In genomic region chr4:5953003-5953951, GRCh38 we compare ENCODE assay signal across 22 cellular contexts.
DNase-seq lines count a peak whose midpoint lies in the region; ATAC-seq, FAIRE-seq and TF ChIP-seq lines count a peak whose summit lies in the region.
"Had no signal": no experiment of that assay in that cellular context is flagged by ENCODE, and none has a peak within 500 bp of the region (broad histone marks: within the 10 kb centered on the region; RNA-seq: fewer than 3 reads in every experiment).

No MANE protein-coding gene starts in this region.

- H3K9me2 ChIP-seq in PC-3 (replicated peaks; ENCODE audit: low read length): no peaks in the 10 kb centered on the region

- H3K23ac ChIP-seq in mesendoderm (ENCODE audit: low read length): no peak overlapping the region

- WGBS in HepG2 (ENCODE audit: low lambda C conversion rate): 15% methylated on average over 10 of the region's 13 CpGs
- WGBS in right lobe of liver (ENCODE audit: insufficient coverage, low coverage, low lambda C conversion rate, missing lambda C conversion rate): 62% methylated on average over 5 of the region's 13 CpGs
- 3% methylated on average over 13 of the region's 13 CpGs for WGBS in K562 (ENCODE audit: insufficient coverage, low coverage, missing lambda C conversion rate)
- no CpG with 5 or more reads among the region's 13 CpGs for WGBS in mesendoderm (ENCODE audit: extremely low coverage, insufficient coverage, low lambda C conversion rate)

- H4K5ac ChIP-seq in mesendoderm (ENCODE audit: low read length): no peak overlapping the region

- H3K4ac ChIP-seq in mesendoderm (ENCODE audit: low read depth, low read length): no peak overlapping the region

- TF ChIP-seq EP300 in HepG2 (IDR thresholded peaks at IDR 0.05; ENCODE audit: low read depth in 2 of 2, low read length in 2 of 2) (no peak), HepG2 (CRISPR knock-in tag; IDR thresholded peaks at IDR 0.05; ENCODE audit: borderline replicate concordance) (no peak), K562 (IDR thresholded peaks at IDR 0.05; ENCODE audit: low read length) (no peak)

- H3K9ac ChIP-seq in HepG2 (ENCODE audit: insufficient read depth, low read depth, low read length) (no peak overlapping the region), K562 (ENCODE audit: insufficient read depth in 1 of 2, low read depth in 2 of 2, low read length in 2 of 2) (no peak overlapping the region), mesendoderm (ENCODE audit: low read length) (no peak overlapping the region), PC-3 (ENCODE audit: low read length) (no peak overlapping the region)

- no peak overlapping the region for H4K8ac ChIP-seq in mesendoderm (ENCODE audit: low read depth, low read length)

- H2BK15ac ChIP-seq in mesendoderm (replicated peaks; ENCODE audit: low read depth): no peak overlapping the region

- H2AFZ ChIP-seq in HepG2 (ENCODE audit: low read length) (no peak overlapping the region), K562 (ENCODE audit: low read depth, low read length) (no peak overlapping the region), PC-3 (ENCODE audit: low read length) (no peak overlapping the region)
- H2AFZ ChIP-seq: PC-9 had no signal

- BruUV-seq in HepG2 (replicated peaks; lab: Mats Ljungman, UMichigan) (no TSS peak), K562 (replicated peaks; lab: Mats Ljungman, UMichigan) (no TSS peak), PC-3 (replicated peaks; lab: Mats Ljungman, UMichigan) (no TSS peak)

- H3K36me3 ChIP-seq in HepG2 (replicated peaks in 1 of 2; ENCODE audit: control insufficient read depth in 1 of 2, insufficient read depth in 2 of 2, low read length in 2 of 2): no peaks in the 10 kb centered on the region; a peak in 1 of 5 replicates
- H3K36me3 ChIP-seq in right lobe of liver: no peaks in the 10 kb centered on the region
- no peaks in the 10 kb centered on the region for H3K36me3 ChIP-seq in K562 (ENCODE audit: control insufficient read depth, insufficient read depth, low read length)
- no peaks in the 10 kb centered on the region for H3K36me3 ChIP-seq in mesendoderm (ENCODE audit: control insufficient read depth, insufficient read depth, low read length)
- no peaks in the 10 kb centered on the region for H3K36me3 ChIP-seq in PC-3 (ENCODE audit: low read depth, low read length)
- H3K36me3 ChIP-seq: BE2C, HAP-1 had no signal

- no peak overlapping the region for H2BK120ac ChIP-seq in mesendoderm (ENCODE audit: low read depth, low read length)

- H3K4me3 ChIP-seq in HepG2 (replicated peaks in 1 of 3; ENCODE audit: insufficient read depth in 1 of 3, low read depth in 2 of 3, low read length in 3 of 3) (no peak overlapping the region), right lobe of liver (no peak overlapping the region), K562 (no peak overlapping the region), mesendoderm (ENCODE audit: low read length) (no peak overlapping the region), PC-3 (ENCODE audit: low read length) (no peak overlapping the region)
- H3K4me3 ChIP-seq: GM12878, HAP-1, PC-9, SK-N-MC had no signal

- no peaks in the 10 kb centered on the region for H3K9me1 ChIP-seq in K562 (ENCODE audit: control insufficient read depth, insufficient read depth, low read length)

- in situ Hi-C loops in HepG2 (cut with HindIII; ENCODE audit: extremely low pct_ligation_motif_present, low pct_unique_long_range_greater_than_20kb) (no loop called here), K562 (cut with MboI) (no loop called here)

- POLR2A ChIA-PET in HepG2 (lab: Yijun Ruan, JAX): no interaction called here
- POLR2A ChIA-PET in K562 (lab: Yijun Ruan, JAX): interaction anchor here (0.6 kb wide), 1 partner anchor 442 kb away, joined by 3 read pairs; no protein-coding TSS in a partner anchor
- POLR2A ChIA-PET in PC-3 (lab: Charles Lee; ENCODE audit: unreplicated experiment): no interaction called here

- ATAC-seq in HepG2 (no peak), right lobe of liver (no peak), K562 (no peak), HG02885 (IDR thresholded peaks at IDR 0.05; ENCODE audit: poor library complexity, unreplicated experiment) (no peak), PC-3 (no peak)
- ATAC-seq: GM12878 had no signal

- H4K20me1 ChIP-seq in HepG2 (ENCODE audit: insufficient read depth, low read length) (no peaks in the 10 kb centered on the region), K562 (replicated peaks; ENCODE audit: control insufficient read depth, insufficient read depth, low read length) (peaks cover 6% of the 10 kb centered on the region; the same call in 1 of the 2 replicates), PC-3 (ENCODE audit: low read length) (no peaks in the 10 kb centered on the region)

- H3K4me1 ChIP-seq in HepG2 (ENCODE audit: insufficient read depth, low read length): 0 out of 2 replicates have a peak, but pooled peaks cover 6% of the 10 kb centered on the region
- H3K4me1 ChIP-seq in right lobe of liver: no peaks in the 10 kb centered on the region
- H3K4me1 ChIP-seq in K562 (replicated peaks in 1 of 2; ENCODE audit: control insufficient read depth in 2 of 2, insufficient read depth in 2 of 2, low read length in 2 of 2): peaks cover 0 to 3% of the 10 kb centered on the region in 2 experiments; a peak in 1 of 5 replicates
- no peaks in the 10 kb centered on the region for H3K4me1 ChIP-seq in mesendoderm (ENCODE audit: control insufficient read depth, low read depth, low read length)
- H3K4me1 ChIP-seq in PC-3 (ENCODE audit: insufficient read depth, low read length): no peaks in the 10 kb centered on the region
- H3K4me1 ChIP-seq: HAP-1 had no signal

- no peak overlapping the region for H3K18ac ChIP-seq in mesendoderm (ENCODE audit: low read length)

- H3K4me2 ChIP-seq in HepG2 (ENCODE audit: low read depth, low read length) (no peak overlapping the region), K562 (ENCODE audit: insufficient read depth, low read length) (no peak overlapping the region), mesendoderm (ENCODE audit: low read length) (no peak overlapping the region), PC-3 (ENCODE audit: low read length) (no peak overlapping the region)
- H3K4me2 ChIP-seq: PC-9 had no signal

- FAIRE-seq in HepG2 (lab: Jason Lieb, UNC) (no peak), K562 (lab: Jason Lieb, UNC) (no peak)
- FAIRE-seq: GM12878 had no signal

- no peak overlapping the region for H2BK5ac ChIP-seq in mesendoderm (ENCODE audit: low read length)

- H3F3A ChIP-seq in PC-3 (ENCODE audit: low read length, unreplicated experiment): no peaks in the 10 kb centered on the region

- H2AK5ac ChIP-seq in mesendoderm (ENCODE audit: low read length): peak overlapping the region; percentile 34

- TF ChIP-seq CTCF in HepG2 (CRISPR knock-in tag; IDR thresholded peaks at IDR 0.05) (no peak), right lobe of liver (IDR thresholded peaks at IDR 0.05) (no peak), K562 (IDR thresholded peaks at IDR 0.05 in 2 of 3, conservative IDR thresholded peaks at IDR 0.05 in 1 of 3; ENCODE audit: insufficient read depth in 2 of 3, low read depth in 1 of 3, low read length in 3 of 3) (no peak), PC-3 (conservative IDR thresholded peaks at IDR 0.05; ENCODE audit: low read depth, low read length) (no peak)

- intact Hi-C loops in HepG2 (cut with micrococcal nuclease; ENCODE audit: unreplicated experiment): no loop called here
- intact Hi-C loops in right lobe of liver (cut with DNase I): no loop called here
- intact Hi-C loops in K562 (cut with micrococcal nuclease): no loop called here
- intact Hi-C loops in PC-3 (cut with micrococcal nuclease): no loop called here

- H3K79me1 ChIP-seq in mesendoderm (ENCODE audit: low read length): no peaks in the 10 kb centered on the region

- H3K56ac ChIP-seq in mesendoderm (ENCODE audit: low read length): no peak overlapping the region

- TF ChIP-seq RAD21 in HepG2 (CRISPR knock-in tag; IDR thresholded peaks at IDR 0.05): no peak
- TF ChIP-seq RAD21 in K562 (CRISPR knock-in tag; conservative IDR thresholded peaks at IDR 0.05 in 1 of 2, IDR thresholded peaks at IDR 0.05 in 1 of 2): no peak

- TF ChIP-seq POLR2A in HepG2 (IDR thresholded peaks at IDR 0.05; ENCODE audit: insufficient read depth in 1 of 2, low read depth in 2 of 2, low read length in 2 of 2) (no peak), right lobe of liver (IDR thresholded peaks at IDR 0.05) (no peak), K562 (conservative IDR thresholded peaks at IDR 0.05) (no peak)

- no peaks in the 10 kb centered on the region for H3K79me2 ChIP-seq in HepG2 (ENCODE audit: insufficient read depth, low read length)
- no peaks in the 10 kb centered on the region for H3K79me2 ChIP-seq in K562 (ENCODE audit: control insufficient read depth, insufficient read depth, low read length)
- no peaks in the 10 kb centered on the region for H3K79me2 ChIP-seq in mesendoderm (ENCODE audit: control insufficient read depth, insufficient read depth, low read length)
- no peaks in the 10 kb centered on the region for H3K79me2 ChIP-seq in PC-3 (ENCODE audit: low read length)

- H3K27me3 ChIP-seq in HepG2 (ENCODE audit: control insufficient read depth in 1 of 2, insufficient read depth in 2 of 2, low read length in 2 of 2): peaks cover 7 to 61% of the 10 kb centered on the region in 2 experiments
- no peaks in the 10 kb centered on the region for H3K27me3 ChIP-seq in right lobe of liver
- peaks cover 0 to 40% of the 10 kb centered on the region in 2 experiments; a peak in 4 of 5 replicates for H3K27me3 ChIP-seq in K562 (ENCODE audit: control insufficient read depth in 2 of 2, insufficient read depth in 2 of 2, low read length in 2 of 2)
- H3K27me3 ChIP-seq in mesendoderm (ENCODE audit: insufficient read depth, low read length, poor library complexity): no peaks in the 10 kb centered on the region
- peaks cover 21% of the 10 kb centered on the region for H3K27me3 ChIP-seq in PC-3 (ENCODE audit: low read length)
- H3K27me3 ChIP-seq: BE2C had no signal

- DNase-seq in HepG2 (ENCODE audit: low spot score) (no peak), right lobe of liver (no peak), K562 (ENCODE audit: extremely low read depth in 1 of 4, low spot score in 3 of 4) (no peak), mesendoderm (no peak), NCI-H1092 (lab: John Stamatoyannopoulos, UW) (no peak), PC-3 (no peak)
- DNase-seq: CD4-positive, CD25-positive, alpha-beta regulatory T cell; DMS79 treated with DMSO at 0.1 percent for 48 hours; Karpas-422; MV-4-11; NCI-H1694; NCI-H2081; NCI-H2171 treated with DMSO at 0.1 percent for 48 hours; NCI-H446; PC-9; RPMI8226; SHP77 treated with DMSO at 0.1 percent for 48 hours had no signal

- CTCF ChIA-PET in HepG2 (lab: Yijun Ruan, JAX; ENCODE audit: low intra/inter-chr PET ratio, low total read pairs) (no interaction called here), K562 (lab: Yijun Ruan, JAX; ENCODE audit: low intra/inter-chr PET ratio) (no interaction called here), PC-3 (lab: Charles Lee) (no interaction called here)

- no peak overlapping the region for H3K27ac ChIP-seq in HepG2 (ENCODE audit: extremely low read length, insufficient read depth, low read length)
- H3K27ac ChIP-seq in right lobe of liver: no peak overlapping the region
- no peak overlapping the region for H3K27ac ChIP-seq in K562 (ENCODE audit: extremely low read depth, low read depth, low read length)
- no peak overlapping the region for H3K27ac ChIP-seq in mesendoderm (ENCODE audit: low read depth, low read length)
- no peak overlapping the region for H3K27ac ChIP-seq in PC-3 (ENCODE audit: low read length)
- H3K27ac ChIP-seq: PC-9, SK-N-MC had no signal

- H3K9me3 ChIP-seq in HepG2 (ENCODE audit: low read length): no peaks in the 10 kb centered on the region
- H3K9me3 ChIP-seq in right lobe of liver: no peaks in the 10 kb centered on the region
- H3K9me3 ChIP-seq in K562 (replicated peaks; ENCODE audit: control insufficient read depth, insufficient read depth, low read depth, low read length): no peaks in the 10 kb centered on the region
- no peaks in the 10 kb centered on the region for H3K9me3 ChIP-seq in PC-3 (ENCODE audit: low read length)
- H3K9me3 ChIP-seq: BE2C, HAP-1 had no signal

Comparison
In these comparisons a context has a peak if more than half of its experiments do, and no peak if none do; other contexts are left out.
1. Of the 241 proteins assayed by ChIP-seq in both HepG2 and K562: peak only in HepG2: none; only in K562: MAFG; in both: MAFF and MAFK; in neither: 238.